8 cellular contexts compared by ENCODE assay signal in the genomic region with DNA sequence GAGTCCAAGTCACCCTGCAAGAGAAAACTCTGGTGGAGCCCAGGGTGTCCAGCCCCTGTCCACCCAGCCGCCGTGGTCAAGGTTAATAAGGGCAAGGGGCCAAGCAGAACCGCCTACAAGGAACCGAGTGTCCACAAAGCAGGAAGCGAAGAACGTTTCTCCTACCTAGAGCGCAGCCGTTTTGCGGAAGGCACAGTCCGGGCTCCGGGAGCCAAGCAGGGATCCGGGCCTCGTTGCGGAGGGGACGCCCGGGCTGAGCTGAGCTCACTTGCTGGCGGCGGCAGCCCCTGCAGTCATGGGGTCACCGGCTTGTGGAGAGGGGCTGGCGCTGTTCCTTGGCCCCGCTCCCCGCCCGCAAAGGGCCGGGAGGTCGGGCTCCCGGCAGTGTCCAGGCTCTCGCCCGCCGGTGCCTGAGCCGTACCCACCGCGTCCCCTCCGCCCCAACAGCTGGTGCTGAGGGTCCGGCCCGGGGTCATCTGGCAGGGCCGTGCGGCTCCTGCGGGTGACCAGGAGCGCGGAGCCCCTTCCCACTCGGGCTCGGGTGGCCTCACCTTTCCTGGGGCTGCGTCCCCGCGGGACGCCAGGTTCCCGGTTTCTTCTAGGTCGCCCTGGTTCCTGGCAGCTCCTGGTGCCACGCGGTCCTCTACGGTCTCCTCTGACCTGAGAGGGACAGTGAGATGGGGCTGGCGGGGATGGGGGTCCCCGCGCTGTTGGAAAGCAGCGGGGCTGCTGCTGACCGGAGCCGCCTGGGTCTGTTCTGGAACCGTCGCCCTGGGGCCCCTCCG. TPM values are rescaled to one million over a fixed set of nuclear protein-coding genes. Genes with fewer than 3 reads are reported as not detected.
DNase-seq lines count a peak whose midpoint lies in the region; ATAC-seq, FAIRE-seq and TF ChIP-seq lines count a peak whose summit lies in the region.

No MANE protein-coding gene starts in this region.

- H3K36me3 Mint-ChIP-seq in activated CD4-positive, alpha-beta memory T cell treated with anti-CD3 and anti-CD28 coated beads, Interleukin-2, amount 10 ng/mL, durations not matched to agents 7 days and 5 days (ENCODE audit: low read depth), result peaks cover 3% of the 10 kb centered on the region

- ATAC-seq in GM19372 (IDR thresholded peaks at IDR 0.05; ENCODE audit: low read depth, unreplicated experiment), result peak; percentile 35
- peak; percentile 69 to 80 (median 78) for ATAC-seq in pancreas
- ATAC-seq in GM21717 (IDR thresholded peaks at IDR 0.05; ENCODE audit: unreplicated experiment), result no peak
- no peak for ATAC-seq in GM19395 (IDR thresholded peaks at IDR 0.05; ENCODE audit: unreplicated experiment)

- CTCF ChIA-PET in activated CD4-positive, alpha-beta memory T cell treated with anti-CD3 and anti-CD28 coated beads, Interleukin-2, amount 10 ng/mL, durations not matched to agents 7 days and 5 days (lab: Charles Lee), result interaction anchor here (1.4 kb wide), 1 partner anchor 95 kb away, joined by 4 read pairs; a partner anchor contains a TSS

- no peaks in the 10 kb centered on the region for H3K27me3 ChIP-seq in pancreas

- H3K27me3 Mint-ChIP-seq in activated CD4-positive, alpha-beta memory T cell treated with anti-CD3 and anti-CD28 coated beads, Interleukin-2, amount 10 ng/mL, durations not matched to agents 7 days and 5 days, result peaks cover 32% of the 10 kb centered on the region

- peak; percentile 18 for DNase-seq in activated CD4-positive, alpha-beta memory T cell treated with anti-CD3 and anti-CD28 coated beads, Interleukin-2, amount 10 ng/mL, durations not matched to agents 7 days and 5 days
- DNase-seq in cardiac septum (ENCODE audit: low spot score) (peak; percentile 85), pancreas (peak in 5 of 6 donors; percentile 35 to 74 (median 55)), SIG-M5 (lab: John Stamatoyannopoulos, UW) (no peak), COR-L47 (lab: John Stamatoyannopoulos, UW) (no peak)

- 1 to 3% methylated on average over 51 to 60 of the region's 60 CpGs for WGBS in pancreas, 2 donors

- no peaks in the 10 kb centered on the region for H3K9me3 ChIP-seq in pancreas

- H3K4me1 ChIP-seq in pancreas, result no peaks in the 10 kb centered on the region

- H3K4me3 Mint-ChIP-seq in activated CD4-positive, alpha-beta memory T cell treated with anti-CD3 and anti-CD28 coated beads, Interleukin-2, amount 10 ng/mL, durations not matched to agents 7 days and 5 days, result peak overlapping the region; percentile 69

- FAIRE-seq in pancreas (lab: Jason Lieb, UNC), result no peak

- intact Hi-C loops in cardiac septum (cut with DNase I), result no loop called here
- intact Hi-C loops in pancreas (cut with DNase I), result no loop called here

- H3K36me3 ChIP-seq in pancreas, result no peaks in the 10 kb centered on the region

- no peak overlapping the region for H3K27ac ChIP-seq in pancreas

- peaks cover 10% of the 10 kb centered on the region for H3K4me1 Mint-ChIP-seq in activated CD4-positive, alpha-beta memory T cell treated with anti-CD3 and anti-CD28 coated beads, Interleukin-2, amount 10 ng/mL, durations not matched to agents 7 days and 5 days

- H3K27ac Mint-ChIP-seq in activated CD4-positive, alpha-beta memory T cell treated with anti-CD3 and anti-CD28 coated beads, Interleukin-2, amount 10 ng/mL, durations not matched to agents 7 days and 5 days, result no peak overlapping the region

- TF ChIP-seq CTCF in pancreas (IDR thresholded peaks at IDR 0.05), result no peak

- H3K4me3 ChIP-seq in pancreas, result peak overlapping the region; percentile 50 to 65 (median 60)

- POLR2A ChIA-PET in activated CD4-positive, alpha-beta memory T cell treated with anti-CD3 and anti-CD28 coated beads, Interleukin-2, amount 10 ng/mL, durations not matched to agents 7 days and 5 days (lab: Charles Lee), result interaction anchor here (0.9 kb wide), 1 partner anchor 95 kb away, joined by 3 read pairs; a partner anchor contains a TSS

- peaks cover 2% of the 10 kb centered on the region for H3K9me3 Mint-ChIP-seq in activated CD4-positive, alpha-beta memory T cell treated with anti-CD3 and anti-CD28 coated beads, Interleukin-2, amount 10 ng/mL, durations not matched to agents 7 days and 5 days

RNA-seq across cellular contexts. Expression of a gene that starts 14.0 kb away (rescaled TPM):
- total RNA-seq in activated CD4-positive, alpha-beta memory T cell treated with anti-CD3 and anti-CD28 coated beads, Interleukin-2, amount 10 ng/mL, durations not matched to agents 7 days and 5 days, result 10 to 100 TPM in 1 of 2 experiments, 1 to 10 TPM in 1; 8.4 to 10.5 TPM
- 3.0 TPM for total RNA-seq in cardiac septum
- 1 to 10 TPM; 1.7 to 8.0 (median 3.0) TPM for total RNA-seq in pancreas
- 1 to 10 TPM; 4.6 to 5.4 TPM for polyA plus RNA-seq in pancreas

Comparison
In these comparisons a context has a peak if more than half of its experiments do, and no peak if none do; other contexts are left out.
1. ATAC-seq: peak in GM19372 (single experiment) and pancreas (4 of 4); none in GM21717 (single experiment) and GM19395 (single experiment).
2. DNase-seq: peak in activated CD4-positive, alpha-beta memory T cell treated with anti-CD3 and anti-CD28 coated beads, Interleukin-2, amount 10 ng/mL, durations not matched to agents 7 days and 5 days (single experiment), cardiac septum (single experiment) and pancreas (5 of 6); none in SIG-M5 (single experiment) and COR-L47 (single experiment).